ENCODE assay signal across 11 cellular contexts in the genomic region with DNA sequence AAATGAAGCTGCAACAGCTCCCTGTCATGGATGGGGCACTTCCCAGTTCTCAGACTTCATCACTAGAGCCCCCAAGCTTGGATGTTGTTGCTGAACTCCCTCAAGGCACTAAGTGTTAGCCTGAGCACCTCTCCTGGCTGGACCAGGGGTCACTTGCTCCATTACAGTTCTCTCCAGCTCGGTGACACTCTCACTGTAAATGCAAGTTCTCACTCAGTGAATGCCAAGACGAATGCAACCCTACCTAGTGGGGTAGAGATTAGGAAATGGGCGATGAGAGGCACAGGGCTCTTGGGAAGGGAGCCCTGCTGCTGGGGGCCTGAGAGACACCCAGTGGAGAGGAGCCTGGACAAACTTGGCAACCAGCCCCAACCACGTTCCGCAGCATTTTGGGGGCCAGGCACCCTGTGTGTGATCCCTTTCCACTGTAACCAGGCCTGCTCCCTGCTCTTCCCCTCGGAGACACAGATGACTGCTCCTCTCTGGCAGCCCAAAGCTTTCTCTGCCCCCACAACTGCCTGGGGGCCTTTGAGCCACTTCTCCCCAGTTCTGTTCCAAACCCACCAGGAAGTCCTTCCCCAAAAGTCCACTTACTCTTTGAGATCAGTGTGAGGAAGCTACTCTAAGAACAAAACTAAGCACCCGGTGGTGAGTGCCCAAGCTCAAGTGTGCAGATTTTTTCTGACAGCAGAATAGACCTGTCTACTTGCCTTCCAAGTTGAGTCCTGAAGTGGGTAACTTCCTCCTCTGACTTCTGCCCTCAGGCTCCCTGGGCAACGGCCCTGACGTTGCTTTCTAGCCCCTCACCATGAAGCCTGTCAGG. TPM values are rescaled to one million over a fixed set of nuclear protein-coding genes. Genes with fewer than 3 reads are reported as not detected.
DNase-seq lines count a peak whose midpoint lies in the region; ATAC-seq and TF ChIP-seq lines count a peak whose summit lies in the region.
"Had no signal": no experiment of that assay in that cellular context is flagged by ENCODE, and none has a peak within 500 bp of the region (broad histone marks: within the 10 kb centered on the region; RNA-seq: fewer than 3 reads in every experiment).

No MANE protein-coding gene starts in this region.

- H3K9ac ChIP-seq in HCT116 (ENCODE audit: low read length): no peak overlapping the region
- no peak overlapping the region for H3K9ac ChIP-seq in stomach smooth muscle (ENCODE audit: low read length in 2 of 2)

- H3K27ac Mint-ChIP-seq in immature natural killer cell (peak overlapping the region in 4 of 6 donors; percentile 26 to 68 (median 50)), T-cell (no peak overlapping the region)

- H3K36me3 ChIP-seq in HCT116 (ENCODE audit: control insufficient read depth in 1 of 2, insufficient read depth in 2 of 2, low read length in 2 of 2): peaks cover 0 to 10% of the 10 kb centered on the region in 2 experiments; a peak in 2 of 4 replicates
- H3K36me3 ChIP-seq in Panc1 (ENCODE audit: control insufficient read depth, insufficient read depth, low read length): peaks cover 4% of the 10 kb centered on the region; the same call in 1 of the 2 replicates
- H3K36me3 ChIP-seq in stomach smooth muscle (ENCODE audit: control insufficient read depth in 2 of 2, insufficient read depth in 2 of 2, low read length in 2 of 2): peaks cover 18 to 20% of the 10 kb centered on the region in 2 donors

- TF ChIP-seq RAD21 in HCT116 (IDR thresholded peaks at IDR 0.05; ENCODE audit: low read depth): no peak

- POLR2A ChIA-PET in HCT116 (lab: Charles Lee) (no interaction called here), Panc1 (lab: Charles Lee) (no interaction called here), T-cell (lab: Charles Lee) (no interaction called here)

- H3K9me2 ChIP-seq in HCT116 (ENCODE audit: insufficient read depth): no peaks in the 10 kb centered on the region

- H3K4me3 Mint-ChIP-seq in immature natural killer cell (no peak overlapping the region), T-cell (no peak overlapping the region)

- H4K20me1 ChIP-seq in HCT116 (ENCODE audit: insufficient read depth): no peaks in the 10 kb centered on the region

- no peaks in the 10 kb centered on the region for H3K79me2 ChIP-seq in HCT116 (ENCODE audit: insufficient read depth, low read length)

- ATAC-seq in HCT116: no peak
- 0 out of 2 replicates have a peak, but pooled peaks have one; percentile 6 for ATAC-seq in Panc1
- ATAC-seq in T-cell (replicated peaks in 1 of 4): no peak

- in situ Hi-C loops in Panc1 (cut with HindIII; ENCODE audit: low pct_unique_long_range_greater_than_20kb, low sequenced_read_pairs): no loop called here

- peaks cover 0 to 11% (median 4%) of the 10 kb centered on the region in 3 donors for H3K36me3 Mint-ChIP-seq in immature natural killer cell
- no peaks in the 10 kb centered on the region for H3K36me3 Mint-ChIP-seq in T-cell

- H3K4me1 ChIP-seq in HCT116 (ENCODE audit: control insufficient read depth in 1 of 2, insufficient read depth in 2 of 2, low read length in 2 of 2) (peaks cover 51 to 74% of the 10 kb centered on the region in 2 experiments), Panc1 (ENCODE audit: control insufficient read depth, insufficient read depth, low read length) (no peaks in the 10 kb centered on the region), stomach smooth muscle (ENCODE audit: control insufficient read depth, insufficient read depth, low read length) (peaks cover 42% of the 10 kb centered on the region)

- H3K27me3 ChIP-seq in HCT116 (ENCODE audit: insufficient read depth, low read length) (no peaks in the 10 kb centered on the region), Panc1 (ENCODE audit: control insufficient read depth, insufficient read depth, low read length) (no peaks in the 10 kb centered on the region), stomach smooth muscle (ENCODE audit: control insufficient read depth in 1 of 2, insufficient read depth in 2 of 2, low read length in 2 of 2) (no peaks in the 10 kb centered on the region)

- no peaks in the 10 kb centered on the region for H3K9me3 Mint-ChIP-seq in immature natural killer cell
- H3K9me3 Mint-ChIP-seq in T-cell: no peaks in the 10 kb centered on the region

- no peak overlapping the region for H2AFZ ChIP-seq in HCT116 (ENCODE audit: low read depth, low read length, poor library complexity, severe bottlenecking)

- DNase-seq in HCT116 (ENCODE audit: low read depth, low spot score) (no peak), Panc1 (ENCODE audit: low read depth, low spot score) (no peak), immature natural killer cell (no peak), NCI-H1092 treated with DMSO at 0.1 percent for 48 hours (lab: John Stamatoyannopoulos, UW) (no peak), T-cell (no peak), NCI-H146 treated with DMSO at 0.1 percent for 48 hours (lab: John Stamatoyannopoulos, UW; ENCODE audit: unreplicated experiment) (no peak)
- DNase-seq: amniotic stem cell; NCI-H526 treated with DMSO at 0.1 percent for 48 hours; stimulated activated CD4-positive, alpha-beta T cell treated with anti-CD3 and anti-CD28 coated beads, Interleukin-2, amount 100 ng/mL, for 48 hours had no signal

- H3K4me2 ChIP-seq in HCT116 (ENCODE audit: low read length): peak overlapping the region; percentile 47

- H3K4me1 Mint-ChIP-seq in immature natural killer cell (peaks cover 12 to 27% of the 10 kb centered on the region in 2 donors), T-cell (peaks cover 36 to 55% (median 48%) of the 10 kb centered on the region in 3 donors)

- no peak overlapping the region for H3K4me3 ChIP-seq in HCT116 (replicated peaks in 1 of 2; ENCODE audit: low read depth in 1 of 2, low read length in 2 of 2)
- H3K4me3 ChIP-seq in Panc1 (ENCODE audit: low read depth in 2 of 2, low read length in 2 of 2): no peak overlapping the region
- H3K4me3 ChIP-seq in stomach smooth muscle (ENCODE audit: low read length in 2 of 2): no peak overlapping the region

- RAD21 ChIA-PET in HCT116 (lab: Charles Lee; ENCODE audit: low non-redundant PET in 1 of 2, low total read pairs in 2 of 2, uncharacterized antibody in 2 of 2, unreplicated experiment in 2 of 2): interaction anchor here in 1 of 2 experiments (0.9 kb wide), 1 partner anchor 196 kb away, joined by 3 read pairs; no protein-coding TSS in a partner anchor

- BruUV-seq in HCT116 (replicated peaks; lab: Mats Ljungman, UMichigan): no TSS peak
- BruUV-seq in Panc1 (replicated peaks; lab: Mats Ljungman, UMichigan): no TSS peak

- no peak for TF ChIP-seq CTCF in HCT116 (IDR thresholded peaks at IDR 0.05 in 2 of 3, conservative IDR thresholded peaks at IDR 0.05 in 1 of 3; ENCODE audit: borderline replicate concordance in 1 of 3, insufficient read depth in 1 of 3, low read depth in 2 of 3, low read length in 2 of 3)
- no peak for TF ChIP-seq CTCF in Panc1 (IDR thresholded peaks at IDR 0.05)

- no peak for TF ChIP-seq POLR2A in HCT116 (IDR thresholded peaks at IDR 0.05; ENCODE audit: borderline replicate concordance, extremely low read depth, insufficient read depth, insufficient read length)

- H3K27ac ChIP-seq in HCT116 (ENCODE audit: low read depth, low read length) (no peak overlapping the region), Panc1 (ENCODE audit: low read length) (no peak overlapping the region), stomach smooth muscle (ENCODE audit: low read length) (peak overlapping the region; percentile 37)

- H3K27me3 Mint-ChIP-seq in immature natural killer cell (ENCODE audit: low read depth in 3 of 3) (peaks cover 0 to 5% (median 5%) of the 10 kb centered on the region in 3 donors), T-cell (no peaks in the 10 kb centered on the region)

- intact Hi-C loops in HCT116 (cut with micrococcal nuclease) (no loop called here), Panc1 (cut with micrococcal nuclease; ENCODE audit: unreplicated experiment) (no loop called here)

- no peaks in the 10 kb centered on the region for H3K9me3 ChIP-seq in HCT116 (ENCODE audit: control insufficient read depth in 1 of 2, insufficient read depth in 1 of 2, low read depth in 1 of 2, low read length in 2 of 2)
- no peaks in the 10 kb centered on the region for H3K9me3 ChIP-seq in Panc1 (ENCODE audit: control insufficient read depth, insufficient read depth, low read depth, low read length)
- H3K9me3 ChIP-seq in stomach smooth muscle (ENCODE audit: control insufficient read depth in 2 of 2, low read length in 2 of 2): no peaks in the 10 kb centered on the region

- CTCF ChIA-PET in HCT116 (lab: Charles Lee) (interaction anchor here (1.3 to 1.5 kb wide), 2 partner anchors 24 to 163 kb away, joined by 3 to 4 read pairs; no protein-coding TSS in a partner anchor), Panc1 (lab: Charles Lee) (interaction anchor here (0.6 kb wide), 1 partner anchor 96 kb away, joined by 5 read pairs; no protein-coding TSS in a partner anchor), T-cell (lab: Charles Lee) (interaction anchor here in 1 of 2 donors (0.5 to 1.4 kb wide), 3 partner anchors 19 to 64 kb away, joined by 3 to 5 read pairs (median 3); no protein-coding TSS in a partner anchor)

TF ChIP-seq in HCT116, 20 proteins besides CTCF, POLR2A, EP300 and RAD21:
- TF ChIP-seq YY1 (IDR thresholded peaks at IDR 0.05; ENCODE audit: extremely low read depth, insufficient replicate concordance, low read depth, low read length) (no peak), POLR2AphosphoS5 (IDR thresholded peaks at IDR 0.05; ENCODE audit: low read depth, low read length) (peak; percentile 10; the same call in 1 of the 2 replicates)

RNA-seq across cellular contexts. Expression of a gene that starts 8.0 kb away (rescaled TPM):
- 1.2 TPM for total RNA-seq in HCT116 (2021; ENCODE audit: unreplicated experiment)
- polyA plus RNA-seq in HCT116 (2012): 0.16 and 0.26 TPM in 2 replicates
- total RNA-seq in Panc1 (2021; ENCODE audit: unreplicated experiment): 0.41 TPM
- polyA plus RNA-seq in Panc1 (2012; ENCODE audit: insufficient read length): 0.42 TPM
- polyA plus RNA-seq in immature natural killer cell: 100 to 1,000 TPM; 429 to 815 (median 508) TPM
- total RNA-seq in T-cell: 100 to 1,000 TPM; 102 to 220 (median 215) TPM

RNA-seq across cellular contexts. Expression of a gene that starts 43.8 kb away (rescaled TPM):
- total RNA-seq in HCT116 (2021; ENCODE audit: unreplicated experiment) (not detected), Panc1 (2021; ENCODE audit: unreplicated experiment) (not detected), T-cell (1 to 10 TPM in 2 of 5 donors, under 1 TPM in 3; 0.13 to 3.9 (median 0.98) TPM)
- not detected in 2 replicates for polyA plus RNA-seq in HCT116 (2012)
- not detected for polyA plus RNA-seq in Panc1 (2012; ENCODE audit: insufficient read length)
- under 1 TPM in 1 of 3 donors, not detected in 2; 0.47 TPM for polyA plus RNA-seq in immature natural killer cell
- total RNA-seq: lung microvascular endothelial cell had no signal

Comparison
In these comparisons a context has a peak if more than half of its experiments do, and no peak if none do; other contexts are left out.
1. H3K27ac Mint-ChIP-seq: peak in immature natural killer cell (4 of 6); none in T-cell (0 of 2).
2. RNA of a gene that starts 8.0 kb away (total RNA-seq): 102 to 220 TPM in T-cell; 1.2 TPM in HCT116 (single experiment) and 0.41 TPM in Panc1 (single experiment); every median in the first group is over 10 times any median in the second.